ENCODE assay signal across 16 cellular contexts in the genomic region with DNA sequence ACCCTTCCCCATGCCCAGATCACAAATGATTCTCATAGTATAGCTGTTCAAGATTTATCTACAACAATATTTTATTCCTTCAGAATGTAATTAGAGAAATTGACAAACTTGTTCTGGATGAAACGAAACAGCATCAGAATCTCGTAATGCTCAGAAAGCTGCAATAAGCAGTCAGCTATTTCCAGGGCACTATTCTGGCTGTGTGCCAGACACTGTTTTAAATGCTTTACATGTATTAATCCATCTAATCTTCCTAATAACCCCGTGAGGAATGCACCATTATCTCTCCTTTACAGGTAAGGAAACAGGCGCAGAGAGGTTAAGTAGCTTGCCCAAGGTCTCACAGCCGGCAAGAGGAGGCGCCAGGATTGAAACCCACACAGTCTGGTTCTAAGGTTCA. TPM values are rescaled to one million over a fixed set of nuclear protein-coding genes. Genes with fewer than 3 reads are reported as not detected.
DNase-seq lines count a peak whose midpoint lies in the region; ATAC-seq, FAIRE-seq and TF ChIP-seq lines count a peak whose summit lies in the region.
"Had no signal": no experiment of that assay in that cellular context is flagged by ENCODE, and none has a peak within 500 bp of the region (broad histone marks: within the 10 kb centered on the region; RNA-seq: fewer than 3 reads in every experiment).

No MANE protein-coding gene starts in this region.

- H3F3A ChIP-seq in DOHH2 (ENCODE audit: control insufficient read depth, insufficient read depth): peaks cover 7% of the 10 kb centered on the region; the same call in 1 of the 2 replicates

- ATAC-seq in K562: no peak

- H3K9me2 ChIP-seq in DOHH2 (replicated peaks; ENCODE audit: control insufficient read depth, low read length): no peaks in the 10 kb centered on the region
- H3K9me2 ChIP-seq in Karpas-422 (replicated peaks; ENCODE audit: insufficient read depth, low read length): no peaks in the 10 kb centered on the region
- H3K9me2 ChIP-seq in OCI-LY7 (ENCODE audit: insufficient read depth, low read length): no peaks in the 10 kb centered on the region

- peaks cover 2% of the 10 kb centered on the region for H3K4me1 Mint-ChIP-seq in glutamatergic neuron (ENCODE audit: low read depth, unreplicated experiment)

- H4K20me1 ChIP-seq in DOHH2 (ENCODE audit: control insufficient read depth, insufficient read depth, low read depth, low read length) (no peaks in the 10 kb centered on the region), Karpas-422 (ENCODE audit: insufficient read depth, low read depth, low read length) (no peaks in the 10 kb centered on the region), K562 (replicated peaks; ENCODE audit: control insufficient read depth, insufficient read depth, low read length) (no peaks in the 10 kb centered on the region), keratinocyte (ENCODE audit: control insufficient read depth, extremely low read depth, insufficient read depth, low read length) (no peaks in the 10 kb centered on the region), OCI-LY7 (ENCODE audit: insufficient read depth, low read length) (no peaks in the 10 kb centered on the region)

- no peak overlapping the region for H3K4me3 Mint-ChIP-seq in glutamatergic neuron (ENCODE audit: unreplicated experiment)
- H3K4me3 Mint-ChIP-seq: H9 had no signal

- TF ChIP-seq RAD21 in K562 (CRISPR knock-in tag; conservative IDR thresholded peaks at IDR 0.05 in 1 of 2, IDR thresholded peaks at IDR 0.05 in 1 of 2): no peak

- H3K27me3 ChIP-seq in DOHH2 (ENCODE audit: control insufficient read depth, low read length): no peaks in the 10 kb centered on the region
- H3K27me3 ChIP-seq in Karpas-422 (ENCODE audit: low read length): no peaks in the 10 kb centered on the region; the same call in 1 of the 2 replicates
- peaks cover 3 to 15% of the 10 kb centered on the region in 2 experiments; a peak in 4 of 5 replicates for H3K27me3 ChIP-seq in K562 (ENCODE audit: control insufficient read depth in 2 of 2, insufficient read depth in 2 of 2, low read length in 2 of 2)
- no peaks in the 10 kb centered on the region for H3K27me3 ChIP-seq in keratinocyte (ENCODE audit: control insufficient read depth, extremely low read depth, insufficient read depth, low read length)
- H3K27me3 ChIP-seq: SJCRH30 had no signal

- no peaks in the 10 kb centered on the region for H3K79me2 ChIP-seq in DOHH2 (ENCODE audit: control insufficient read depth, low read length)
- no peaks in the 10 kb centered on the region for H3K79me2 ChIP-seq in Karpas-422 (ENCODE audit: low read length)
- H3K79me2 ChIP-seq in K562 (ENCODE audit: control insufficient read depth, insufficient read depth, low read length): no peaks in the 10 kb centered on the region
- H3K79me2 ChIP-seq in keratinocyte (ENCODE audit: control insufficient read depth, insufficient read depth, low read length): no peaks in the 10 kb centered on the region
- no peaks in the 10 kb centered on the region for H3K79me2 ChIP-seq in OCI-LY7 (ENCODE audit: insufficient read depth, low read depth, low read length)

- TF ChIP-seq POLR2A in K562 (conservative IDR thresholded peaks at IDR 0.05): no peak

- no TSS peak for BruUV-seq in K562 (replicated peaks; lab: Mats Ljungman, UMichigan)
- no TSS peak for BruUV-seq in OCI-LY7 (replicated peaks; lab: Mats Ljungman, UMichigan)

- no peaks in the 10 kb centered on the region for H3K36me3 Mint-ChIP-seq in glutamatergic neuron (ENCODE audit: unreplicated experiment)

- H3K9me1 ChIP-seq in K562 (ENCODE audit: control insufficient read depth, insufficient read depth, low read length) (no peaks in the 10 kb centered on the region), keratinocyte (ENCODE audit: control insufficient read depth, extremely low read depth, insufficient read depth, low read length) (no peaks in the 10 kb centered on the region)

- H3K27ac ChIP-seq in DOHH2 (ENCODE audit: low read depth, low read length) (no peak overlapping the region), Karpas-422 (ENCODE audit: low read length) (no peak overlapping the region), K562 (ENCODE audit: extremely low read depth, low read depth, low read length) (no peak overlapping the region), keratinocyte (ENCODE audit: control insufficient read depth, insufficient read depth, low read length) (peak overlapping the region; percentile 76), OCI-LY7 (ENCODE audit: low read depth, low read length, poor library complexity, severe bottlenecking) (no peak overlapping the region)
- H3K27ac ChIP-seq: SJCRH30 had no signal

- no peaks in the 10 kb centered on the region for H3K36me3 ChIP-seq in DOHH2 (ENCODE audit: control insufficient read depth, low read length)
- H3K36me3 ChIP-seq in Karpas-422 (ENCODE audit: insufficient read depth, low read length): no peaks in the 10 kb centered on the region
- no peaks in the 10 kb centered on the region for H3K36me3 ChIP-seq in K562 (ENCODE audit: control insufficient read depth, insufficient read depth, low read length)
- H3K36me3 ChIP-seq in keratinocyte (ENCODE audit: control insufficient read depth in 2 of 2, extremely low read depth in 1 of 2, insufficient read depth in 2 of 2, low read length in 2 of 2): no peaks in the 10 kb centered on the region
- 0 out of 2 replicates have a peak, but pooled peaks cover 7% of the 10 kb centered on the region for H3K36me3 ChIP-seq in OCI-LY7 (ENCODE audit: insufficient read depth, low read length)
- H3K36me3 ChIP-seq: SJCRH30 had no signal

- dilution Hi-C loops in keratinocyte (cut with MboI; ENCODE audit: extremely low pct_ligation_motif_present, low sequenced_read_pairs): loop anchor here (10.0 kb wide), 1 partner anchor 536 kb away; no protein-coding TSS in a partner anchor

- H3K9ac ChIP-seq in Karpas-422 (ENCODE audit: low read length) (no peak overlapping the region), K562 (ENCODE audit: insufficient read depth in 1 of 2, low read depth in 2 of 2, low read length in 2 of 2) (no peak overlapping the region), keratinocyte (ENCODE audit: control insufficient read depth, extremely low read depth, insufficient read depth, low read length) (peak overlapping the region; percentile 64)

- peaks cover 94% of the 10 kb centered on the region for H3K4me1 ChIP-seq in DOHH2 (ENCODE audit: control insufficient read depth, low read length)
- H3K4me1 ChIP-seq in Karpas-422 (ENCODE audit: low read length): peaks cover 44% of the 10 kb centered on the region
- no peaks in the 10 kb centered on the region for H3K4me1 ChIP-seq in K562 (replicated peaks in 1 of 2; ENCODE audit: control insufficient read depth in 2 of 2, insufficient read depth in 2 of 2, low read length in 2 of 2)
- peaks cover 28% of the 10 kb centered on the region for H3K4me1 ChIP-seq in keratinocyte (ENCODE audit: control insufficient read depth, extremely low read depth, insufficient read depth, low read length)
- peaks cover 22% of the 10 kb centered on the region for H3K4me1 ChIP-seq in OCI-LY7 (ENCODE audit: insufficient read depth, low read length, poor library complexity, severe bottlenecking)
- H3K4me1 ChIP-seq: SJCRH30 had no signal

- WGBS in K562 (ENCODE audit: insufficient coverage, low coverage, missing lambda C conversion rate): 0% methylated on average over 6 of the region's 6 CpGs

- H3K4me3 ChIP-seq in DOHH2 (ENCODE audit: low read length) (no peak overlapping the region), Karpas-422 (ENCODE audit: low read length) (no peak overlapping the region), K562 (no peak overlapping the region), keratinocyte (ENCODE audit: control insufficient read depth in 2 of 3, extremely low read depth in 1 of 3, insufficient read depth in 2 of 3, low read depth in 1 of 3, low read length in 3 of 3) (peak overlapping the region in 2 of 3 experiments; percentile 56 to 60), OCI-LY7 (ENCODE audit: low read depth, low read length, poor library complexity, severe bottlenecking) (no peak overlapping the region)
- H3K4me3 ChIP-seq: SJCRH30 had no signal

- POLR2A ChIA-PET in K562 (lab: Yijun Ruan, JAX): no interaction called here
- POLR2A ChIA-PET in OCI-LY7 (lab: Charles Lee): interaction anchor here (0.6 to 0.9 kb wide), 3 partner anchors 9 to 543 kb away, joined by 3 to 6 read pairs (median 3); no protein-coding TSS in a partner anchor

- TF ChIP-seq EP300 in K562 (IDR thresholded peaks at IDR 0.05; ENCODE audit: low read length): no peak

- CTCF ChIA-PET in K562 (lab: Yijun Ruan, JAX; ENCODE audit: low intra/inter-chr PET ratio): no interaction called here
- CTCF ChIA-PET in OCI-LY7 (lab: Charles Lee; ENCODE audit: unreplicated experiment): no interaction called here

- DNase-seq in Karpas-422: no peak
- DNase-seq in K562 (ENCODE audit: extremely low read depth in 1 of 4, low spot score in 3 of 4): no peak
- DNase-seq in keratinocyte (ENCODE audit: low read depth, low spot score): no peak
- DNase-seq in glutamatergic neuron: no peak
- no peak for DNase-seq in OCI-LY7 (ENCODE audit: low spot score)
- DNase-seq in activated T-cell treated with anti-CD3 and anti-CD28 coated beads, Interleukin-2, amount 50 U/mL, for 1 hour: no peak
- DNase-seq: ACHN, COR-L47, H9, NCI-H1417 treated with DMSO at 0.1 percent for 48 hours, NCI-H1930, NCI-H510A treated with DMSO at 0.1 percent for 48 hours, OCI-M1, SJCRH30 had no signal

- H3K4me2 ChIP-seq in DOHH2 (ENCODE audit: low read length) (peak overlapping the region; percentile 18), Karpas-422 (ENCODE audit: low read depth, low read length, poor library complexity, severe bottlenecking) (peak overlapping the region; percentile 37), K562 (ENCODE audit: insufficient read depth, low read length) (no peak overlapping the region), keratinocyte (ENCODE audit: control insufficient read depth, extremely low read depth, insufficient read depth, low read depth, low read length) (peak overlapping the region; percentile 92), OCI-LY7 (ENCODE audit: low read length) (no peak overlapping the region)

- TF ChIP-seq CTCF in DOHH2 (IDR thresholded peaks at IDR 0.05; ENCODE audit: low read depth, low read length, poor library complexity, severe bottlenecking): no peak
- TF ChIP-seq CTCF in K562 (IDR thresholded peaks at IDR 0.05 in 2 of 3, conservative IDR thresholded peaks at IDR 0.05 in 1 of 3; ENCODE audit: insufficient read depth in 2 of 3, low read depth in 1 of 3, low read length in 3 of 3): no peak
- no peak for TF ChIP-seq CTCF in keratinocyte (optimal IDR thresholded peaks at IDR 0.05 in 1 of 3, IDR thresholded peaks at IDR 0.05 in 1 of 3, conservative IDR thresholded peaks at IDR 0.05 in 1 of 3; ENCODE audit: extremely low read depth in 1 of 3, insufficient read depth in 2 of 3, low read length in 3 of 3)
- no peak for TF ChIP-seq CTCF in glutamatergic neuron (IDR thresholded peaks at IDR 0.05; ENCODE audit: partially characterized antibody, unreplicated experiment)
- no peak for TF ChIP-seq CTCF in OCI-LY7 (conservative IDR thresholded peaks at IDR 0.05; ENCODE audit: low read length)

- no peaks in the 10 kb centered on the region for H3K9me3 ChIP-seq in DOHH2 (ENCODE audit: control insufficient read depth, insufficient read depth, low read length)
- no peaks in the 10 kb centered on the region for H3K9me3 ChIP-seq in Karpas-422 (ENCODE audit: low read length)
- no peaks in the 10 kb centered on the region for H3K9me3 ChIP-seq in K562 (replicated peaks; ENCODE audit: control insufficient read depth, insufficient read depth, low read depth, low read length)
- H3K9me3 ChIP-seq in keratinocyte (ENCODE audit: control insufficient read depth, low read depth, low read length): no peaks in the 10 kb centered on the region
- H3K9me3 ChIP-seq in OCI-LY7 (ENCODE audit: low read length): no peaks in the 10 kb centered on the region
- H3K9me3 ChIP-seq: SJCRH30 had no signal

- H2AFZ ChIP-seq in Karpas-422 (ENCODE audit: low read length): no peak overlapping the region
- H2AFZ ChIP-seq in K562 (ENCODE audit: low read depth, low read length): no peak overlapping the region
- H2AFZ ChIP-seq in keratinocyte (ENCODE audit: control insufficient read depth, low read length): peak overlapping the region; percentile 62
- H2AFZ ChIP-seq in OCI-LY7 (ENCODE audit: low read length): no peak overlapping the region

- no peak overlapping the region for H3K27ac Mint-ChIP-seq in glutamatergic neuron (ENCODE audit: unreplicated experiment)
- H3K27ac Mint-ChIP-seq: IgD-negative memory B cell had no signal

- intact Hi-C loops in K562 (cut with micrococcal nuclease): no loop called here
- intact Hi-C loops in OCI-LY7 (cut with micrococcal nuclease; ENCODE audit: unreplicated experiment): no loop called here

- H3K27me3 Mint-ChIP-seq in glutamatergic neuron (ENCODE audit: unreplicated experiment): peaks cover 7% of the 10 kb centered on the region
- H3K27me3 Mint-ChIP-seq: IgD-negative memory B cell had no signal

- in situ Hi-C loops in K562 (cut with MboI): no loop called here

- peaks cover 14% of the 10 kb centered on the region for H3K9me3 Mint-ChIP-seq in glutamatergic neuron (ENCODE audit: unreplicated experiment)
- H3K9me3 Mint-ChIP-seq: H9, IgD-negative memory B cell had no signal

- FAIRE-seq in K562 (lab: Jason Lieb, UNC): no peak
- FAIRE-seq in keratinocyte (lab: Jason Lieb, UNC): no peak

RNA-seq across cellular contexts. Expression of a gene that starts 10.1 kb away (rescaled TPM):
- total RNA-seq in Karpas-422 (2014; rRNA removed; shearing (Covaris generic); ENCODE audit: low replicate concordance): 0.43 and 0.75 TPM in 2 replicates
- not detected in 2 replicates for total RNA-seq in K562 (2011; cell fraction: chromatin; rRNA removed; ENCODE audit: low replicate concordance)
- total RNA-seq in K562 (2011; cell fraction: nucleolus; rRNA removed): not detected in 2 replicates
- total RNA-seq in K562 (2011; cell fraction: nucleoplasm; rRNA removed): not detected in 2 replicates
- total RNA-seq in K562 (2014; rRNA removed) (not detected in 2 replicates), K562 (2014; rRNA removed; fragmentation: Illumina TruSeq; extraction: Trizol) (not detected in 2 replicates), K562 (2015; rRNA removed; fragmentation: Illumina TruSeq; extraction: Trizol) (not detected in 2 replicates), K562 (2021) (not detected in 2 replicates), glutamatergic neuron (ENCODE audit: unreplicated experiment) (0.69 TPM), OCI-LY7 (2022) (not detected in 2 replicates)
- polyA plus RNA-seq in K562 (2011; rRNA removed) (not detected in 2 replicates), K562 (2014; fragmentation: Illumina TruSeq; extraction: Trizol) (not detected in 2 replicates), K562 (2014; fragmentation: Nextera tagmentation; extraction: Ambion mirVana) (not detected), K562 (2014; rRNA removed) (not detected in 2 replicates), keratinocyte (17.0 to 30.8 TPM (median 24.7 TPM) in 3 replicates)
- polyA plus RNA-seq in K562 (2011; cell fraction: cytosol; rRNA removed): not detected in 2 replicates
- not detected in 2 replicates for polyA plus RNA-seq in K562 (2011; cell fraction: nucleus; rRNA removed)
- not detected in 2 replicates for polyA plus RNA-seq in K562 (2012)
- not detected in 2 replicates for polyA minus RNA-seq in K562 (2011; rRNA and poly(A)+ RNA removed)
- not detected in 2 replicates for polyA minus RNA-seq in K562 (2011; cell fraction: cytosol; rRNA and poly(A)+ RNA removed)
- not detected in 2 replicates for polyA minus RNA-seq in K562 (2011; cell fraction: nucleus; rRNA and poly(A)+ RNA removed)
- polyA plus RNA-seq in keratinocyte (2011; ENCODE audit: low read depth): 21.7 TPM
- polyA plus RNA-seq in keratinocyte (2011; cell fraction: cytosol; rRNA removed): 26.8 and 35.7 TPM in 2 replicates
- polyA plus RNA-seq in keratinocyte (2011; cell fraction: nucleus; rRNA removed): 32.3 and 38.3 TPM in 2 replicates
- polyA plus RNA-seq in keratinocyte (2012; ENCODE audit: low replicate concordance): 9.8 and 38.5 TPM in 2 replicates
- polyA minus RNA-seq in keratinocyte: 2.8 to 14.0 TPM (median 9.2 TPM) in 3 replicates
- polyA minus RNA-seq in keratinocyte (2011; cell fraction: cytosol; rRNA and poly(A)+ RNA removed): 3.3 TPM
- polyA minus RNA-seq in keratinocyte (2011; cell fraction: nucleus; rRNA and poly(A)+ RNA removed): 4.5 and 13.0 TPM in 2 replicates
- total RNA-seq in OCI-LY7 (2014; rRNA removed; shearing (Covaris generic)): not detected in 2 replicates
- total RNA-seq: SJCRH30 had no signal

Comparison
In these comparisons a context has a peak if more than half of its experiments do, and no peak if none do; other contexts are left out.
1. H3K4me2 ChIP-seq: peak in DOHH2 (single experiment), Karpas-422 (single experiment) and keratinocyte (single experiment); none in K562 (single experiment) and OCI-LY7 (single experiment).
2. H3K4me3 ChIP-seq: peak in keratinocyte (2 of 3); none in DOHH2 (single experiment), Karpas-422 (single experiment), K562 (single experiment) and OCI-LY7 (single experiment).